ENCODE assay signal across 1 cellular context in the genomic region with DNA sequence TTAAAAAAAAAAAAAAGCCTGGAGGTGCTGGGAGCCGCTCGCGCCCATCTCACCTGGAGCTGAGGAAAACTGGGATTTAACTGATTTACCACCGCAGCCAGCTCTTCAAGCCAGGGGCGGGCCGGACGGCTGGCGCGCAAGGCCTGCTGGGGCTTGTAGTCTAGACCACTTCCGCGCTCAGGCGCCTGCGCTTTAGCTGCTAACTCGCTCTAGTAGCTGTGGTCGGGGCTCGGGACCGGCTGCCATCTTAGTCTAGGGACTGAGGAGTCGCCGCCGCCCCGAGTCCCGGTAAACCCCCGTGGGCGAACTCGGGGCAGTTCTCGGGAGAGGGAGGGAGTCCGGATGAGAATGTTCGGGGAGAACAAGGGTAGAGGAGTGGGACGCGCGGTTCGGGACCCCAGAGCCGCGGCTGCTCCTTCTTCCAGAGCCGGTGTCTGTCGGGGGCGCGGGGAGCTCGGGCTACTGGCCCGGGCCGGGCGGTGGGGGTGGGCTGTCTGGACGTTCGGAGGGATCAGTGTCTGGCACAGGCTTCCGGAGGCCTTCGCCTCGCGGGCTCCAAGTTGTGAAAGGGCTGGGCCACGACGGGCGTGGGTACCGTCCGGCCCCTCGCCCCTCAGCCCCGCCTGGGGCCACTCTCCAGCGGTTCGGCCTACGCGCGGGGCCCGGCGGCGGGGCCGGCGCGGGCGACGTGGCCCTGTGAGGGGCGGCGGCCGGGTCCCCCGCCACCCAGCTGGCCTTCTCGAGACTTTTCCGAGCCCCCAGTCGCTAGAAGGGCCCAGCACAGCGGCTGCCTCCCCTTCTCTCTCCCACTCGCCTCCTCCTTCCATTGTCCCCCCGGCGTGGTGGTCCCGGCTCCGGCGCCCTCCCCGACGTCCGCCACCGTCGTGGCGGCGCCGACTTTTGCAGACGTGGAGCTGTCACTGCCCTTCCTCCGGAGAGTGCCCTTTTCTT.
TF ChIP-seq lines count a peak whose summit lies in the region.

TSS of gene ITCH (plus strand) at position 212 of the 951 bp plus-strand sequence. CDS start 30,539 bp downstream, outside the sequence.

TF ChIP-seq in WTC11, 78 proteins besides CTCF, POLR2A, EP300 and RAD21 (continued from another document):
- TF ChIP-seq HMGXB4 (CRISPR knock-in tag; IDR thresholded peaks at IDR 0.05) (peak; percentile 35; the same call in 1 of the 2 replicates), ELF4 (CRISPR knock-in tag; IDR thresholded peaks at IDR 0.05; ENCODE audit: low read depth) (no peak), PRRX2 (CRISPR knock-in tag; IDR thresholded peaks at IDR 0.05) (no peak), IRF2 (CRISPR knock-in tag; IDR thresholded peaks at IDR 0.05; ENCODE audit: borderline replicate concordance, low read depth) (no peak), FOXP4 (CRISPR knock-in tag; IDR thresholded peaks at IDR 0.05) (peak; percentile 59; the same call in 1 of the 2 replicates), GABPB1 (CRISPR knock-in tag; IDR thresholded peaks at IDR 0.05) (peak; percentile 24; the same call in 1 of the 2 replicates), KAT7 (CRISPR knock-in tag; IDR thresholded peaks at IDR 0.05; ENCODE audit: borderline replicate concordance) (no peak), CDX4 (CRISPR knock-in tag; IDR thresholded peaks at IDR 0.05; ENCODE audit: borderline replicate concordance) (no peak), STAT6 (CRISPR knock-in tag; conservative IDR thresholded peaks at IDR 0.05; ENCODE audit: low read depth) (no peak), RELA (CRISPR knock-in tag; IDR thresholded peaks at IDR 0.05; ENCODE audit: borderline replicate concordance) (no peak), ETV6 (CRISPR knock-in tag; IDR thresholded peaks at IDR 0.05) (peak; percentile 17)
